ENCODE assay signal across 12 cellular contexts in the genomic region with DNA sequence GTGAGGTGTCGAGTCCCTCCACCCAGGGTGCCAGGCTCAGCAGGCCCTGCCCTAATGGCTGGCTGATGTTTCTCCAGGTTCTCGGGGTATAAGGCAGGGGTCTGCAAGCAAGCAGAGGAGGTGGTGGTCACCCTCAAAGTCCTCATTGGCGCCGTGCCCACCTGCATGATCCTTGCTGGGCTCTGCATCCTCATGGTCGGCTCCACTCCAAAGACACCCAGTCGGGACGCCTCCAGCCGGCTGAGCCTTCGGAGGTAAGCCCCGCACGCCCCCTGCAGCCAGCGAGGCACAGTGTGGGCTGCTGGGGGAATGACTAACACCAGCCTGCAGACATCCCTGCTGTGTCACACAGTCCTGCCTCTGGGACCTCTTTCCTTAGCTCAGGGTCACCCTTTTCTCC. TPM values are rescaled to one million over a fixed set of nuclear protein-coding genes. Genes with fewer than 3 reads are reported as not detected.
A peak's percentile ranks its signal among the peaks of the same experiment; 100 is the strongest.
DNase-seq lines count a peak whose midpoint lies in the region; ATAC-seq and TF ChIP-seq lines count a peak whose summit lies in the region.
"Had no signal": no experiment of that assay in that cellular context is flagged by ENCODE, and none has a peak within 500 bp of the region (broad histone marks: within the 10 kb centered on the region; RNA-seq: fewer than 3 reads in every experiment).

No MANE protein-coding gene starts in this region.

- no peak overlapping the region for H3K9ac ChIP-seq in mesendoderm (ENCODE audit: low read length)

- no peaks in the 10 kb centered on the region for H3K27me3 ChIP-seq in BE2C
- H3K27me3 ChIP-seq in mesendoderm (ENCODE audit: insufficient read depth, low read length, poor library complexity) = no peaks in the 10 kb centered on the region
- H3K27me3 ChIP-seq: SJCRH30 had no signal

- H4K8ac ChIP-seq in mesendoderm (ENCODE audit: low read depth, low read length) = no peak overlapping the region

- no peaks in the 10 kb centered on the region for H3K9me3 ChIP-seq in BE2C
- H3K9me3 ChIP-seq in HEK293 (ENCODE audit: control insufficient read depth, insufficient read depth, low read depth, low read length) = no peaks in the 10 kb centered on the region
- H3K9me3 ChIP-seq: SJCRH30 had no signal

- peak; percentile 31 for DNase-seq in BE2C
- DNase-seq in chondrocyte (ENCODE audit: low spot score) = no peak
- peak; percentile 45 for DNase-seq in mesendoderm
- DNase-seq in activated T-helper 1 cell treated with anti-CD3 and anti-CD28 coated beads, Interleukin-12 subunit alpha, Interleukin-12 subunit beta, Interleukin-2, Interleukin-4 antibody, amounts not matched to agents 30 ng/mL and 10 ng/mL and 1 ng/mL, durations not matched to agents 14 hours and 24 hours and 36 hours (ENCODE audit: low spot score) = no peak
- no peak for DNase-seq in activated T-cell treated with anti-CD3 and anti-CD28 coated beads, Interleukin-2, amount 50 U/mL, for 72 hours
- DNase-seq in GOT3 (lab: John Stamatoyannopoulos, UW) = no peak
- DNase-seq: kidney, SJCRH30 had no signal

- peaks cover 10% of the 10 kb centered on the region for H3K36me3 Mint-ChIP-seq in chondrocyte (ENCODE audit: low read depth)
- H3K36me3 Mint-ChIP-seq in activated T-helper 1 cell treated with anti-CD3 and anti-CD28 coated beads, Interleukin-12 subunit alpha, Interleukin-12 subunit beta, Interleukin-2, Interleukin-4 antibody, amounts not matched to agents 30 ng/mL and 10 ng/mL and 1 ng/mL, durations not matched to agents 14 hours and 24 hours and 36 hours (ENCODE audit: low read depth) = peaks cover 2% of the 10 kb centered on the region
- no peaks in the 10 kb centered on the region for H3K36me3 Mint-ChIP-seq in activated T-cell treated with anti-CD3 and anti-CD28 coated beads, Interleukin-2, amount 50 U/mL, for 72 hours (ENCODE audit: insufficient read depth in 2 of 2)

- peak overlapping the region; percentile 29 for H3K27ac Mint-ChIP-seq in chondrocyte (ENCODE audit: unreplicated experiment)
- no peak overlapping the region for H3K27ac Mint-ChIP-seq in activated T-helper 1 cell treated with anti-CD3 and anti-CD28 coated beads, Interleukin-12 subunit alpha, Interleukin-12 subunit beta, Interleukin-2, Interleukin-4 antibody, amounts not matched to agents 30 ng/mL and 10 ng/mL and 1 ng/mL, durations not matched to agents 14 hours and 24 hours and 36 hours
- no peak overlapping the region for H3K27ac Mint-ChIP-seq in activated T-cell treated with anti-CD3 and anti-CD28 coated beads, Interleukin-2, amount 50 U/mL, for 72 hours

- POLR2A ChIA-PET in HEK293 (lab: Yijun Ruan, JAX) = no interaction called here

- no peaks in the 10 kb centered on the region for H3K79me2 ChIP-seq in mesendoderm (ENCODE audit: control insufficient read depth, insufficient read depth, low read length)

- ATAC-seq in HG03457 (IDR thresholded peaks at IDR 0.05; ENCODE audit: unreplicated experiment) = no peak
- ATAC-seq in activated T-cell treated with anti-CD3 and anti-CD28 coated beads, Interleukin-2, amount 50 U/mL, for 72 hours (replicated peaks in 1 of 2) = no peak

- H2AK5ac ChIP-seq in mesendoderm (ENCODE audit: low read length) = no peak overlapping the region

- H3K4ac ChIP-seq in mesendoderm (ENCODE audit: low read depth, low read length) = no peak overlapping the region

- CTCF ChIA-PET in HEK293 (lab: Yijun Ruan, JAX) = interaction anchor here (0.6 kb wide), 1 partner anchor 99 kb away, joined by 3 read pairs; no protein-coding TSS in a partner anchor

- no peaks in the 10 kb centered on the region for H3K4me1 Mint-ChIP-seq in chondrocyte (ENCODE audit: low read depth)
- no peaks in the 10 kb centered on the region for H3K4me1 Mint-ChIP-seq in activated T-helper 1 cell treated with anti-CD3 and anti-CD28 coated beads, Interleukin-12 subunit alpha, Interleukin-12 subunit beta, Interleukin-2, Interleukin-4 antibody, amounts not matched to agents 30 ng/mL and 10 ng/mL and 1 ng/mL, durations not matched to agents 14 hours and 24 hours and 36 hours (ENCODE audit: low read depth)
- H3K4me1 Mint-ChIP-seq in activated T-cell treated with anti-CD3 and anti-CD28 coated beads, Interleukin-2, amount 50 U/mL, for 72 hours (ENCODE audit: low read depth) = no peaks in the 10 kb centered on the region

- H3K23ac ChIP-seq in mesendoderm (ENCODE audit: low read length) = no peak overlapping the region

- no peaks in the 10 kb centered on the region for H3K27me3 Mint-ChIP-seq in chondrocyte (ENCODE audit: low read depth)
- H3K27me3 Mint-ChIP-seq in activated T-helper 1 cell treated with anti-CD3 and anti-CD28 coated beads, Interleukin-12 subunit alpha, Interleukin-12 subunit beta, Interleukin-2, Interleukin-4 antibody, amounts not matched to agents 30 ng/mL and 10 ng/mL and 1 ng/mL, durations not matched to agents 14 hours and 24 hours and 36 hours (ENCODE audit: insufficient read depth) = no peaks in the 10 kb centered on the region
- H3K27me3 Mint-ChIP-seq in activated T-cell treated with anti-CD3 and anti-CD28 coated beads, Interleukin-2, amount 50 U/mL, for 72 hours (ENCODE audit: low read depth) = no peaks in the 10 kb centered on the region

- H3K4me2 ChIP-seq in mesendoderm (ENCODE audit: low read length) = no peak overlapping the region

- no peak overlapping the region for H3K4me3 Mint-ChIP-seq in chondrocyte (ENCODE audit: unreplicated experiment)
- H3K4me3 Mint-ChIP-seq in activated T-helper 1 cell treated with anti-CD3 and anti-CD28 coated beads, Interleukin-12 subunit alpha, Interleukin-12 subunit beta, Interleukin-2, Interleukin-4 antibody, amounts not matched to agents 30 ng/mL and 10 ng/mL and 1 ng/mL, durations not matched to agents 14 hours and 24 hours and 36 hours = no peak overlapping the region
- H3K4me3 Mint-ChIP-seq in activated T-cell treated with anti-CD3 and anti-CD28 coated beads, Interleukin-2, amount 50 U/mL, for 72 hours = no peak overlapping the region

- WGBS in mesendoderm (ENCODE audit: extremely low coverage, insufficient coverage, low lambda C conversion rate) = no CpG with 5 or more reads among the region's 12 CpGs

- no peak overlapping the region for H2BK120ac ChIP-seq in mesendoderm (ENCODE audit: low read depth, low read length)

- TF ChIP-seq CTCF in BE2C (IDR thresholded peaks at IDR 0.05; ENCODE audit: low read depth, low read length) (no peak), HEK293 (tag by site-specific recombination; IDR thresholded peaks at IDR 0.05) (peak; percentile 75), chondrocyte (IDR thresholded peaks at IDR 0.05) (peak; percentile 32)

- H3K18ac ChIP-seq in mesendoderm (ENCODE audit: low read length) = no peak overlapping the region

- no peak overlapping the region for H4K5ac ChIP-seq in mesendoderm (ENCODE audit: low read length)

- H3K9me3 Mint-ChIP-seq in chondrocyte (ENCODE audit: low read depth) = no peaks in the 10 kb centered on the region
- H3K9me3 Mint-ChIP-seq in activated T-helper 1 cell treated with anti-CD3 and anti-CD28 coated beads, Interleukin-12 subunit alpha, Interleukin-12 subunit beta, Interleukin-2, Interleukin-4 antibody, amounts not matched to agents 30 ng/mL and 10 ng/mL and 1 ng/mL, durations not matched to agents 14 hours and 24 hours and 36 hours = no peaks in the 10 kb centered on the region
- H3K9me3 Mint-ChIP-seq in activated T-cell treated with anti-CD3 and anti-CD28 coated beads, Interleukin-2, amount 50 U/mL, for 72 hours = no peaks in the 10 kb centered on the region

- H2BK15ac ChIP-seq in mesendoderm (replicated peaks; ENCODE audit: low read depth) = no peak overlapping the region

- H3K79me1 ChIP-seq in mesendoderm (ENCODE audit: low read length) = no peaks in the 10 kb centered on the region

- H2BK5ac ChIP-seq in mesendoderm (ENCODE audit: low read length) = no peak overlapping the region

- H3K4me3 ChIP-seq in BE2C (ENCODE audit: low read depth, low read length) (no peak overlapping the region), HEK293 (ENCODE audit: low read depth, low read length) (no peak overlapping the region), mesendoderm (ENCODE audit: low read length) (no peak overlapping the region)
- H3K4me3 ChIP-seq: SJCRH30 had no signal

- intact Hi-C loops in activated T-helper 1 cell treated with anti-CD3 and anti-CD28 coated beads, Interleukin-12 subunit alpha, Interleukin-12 subunit beta, Interleukin-2, Interleukin-4 antibody, amounts not matched to agents 30 ng/mL and 10 ng/mL and 1 ng/mL, durations not matched to agents 14 hours and 24 hours and 36 hours (cut with micrococcal nuclease) = no loop called here

- H3K27ac ChIP-seq in HEK293 (ENCODE audit: extremely low read depth, low read depth, low read length) = no peak overlapping the region
- H3K27ac ChIP-seq in mesendoderm (ENCODE audit: low read depth, low read length) = no peak overlapping the region
- H3K27ac ChIP-seq: SJCRH30 had no signal

- H3K56ac ChIP-seq in mesendoderm (ENCODE audit: low read length) = peak overlapping the region; percentile 42

- H3K4me1 ChIP-seq in BE2C (no peaks in the 10 kb centered on the region), HEK293 (ENCODE audit: control insufficient read depth, insufficient read depth, low read length) (no peaks in the 10 kb centered on the region), mesendoderm (ENCODE audit: control insufficient read depth, low read depth, low read length) (no peaks in the 10 kb centered on the region)
- H3K4me1 ChIP-seq: SJCRH30 had no signal

- H3K36me3 ChIP-seq in BE2C (peaks cover 28% of the 10 kb centered on the region), HEK293 (ENCODE audit: control insufficient read depth in 2 of 2, insufficient read depth in 1 of 2, low read length in 2 of 2) (peaks cover 0 to 36% of the 10 kb centered on the region in 2 experiments; a peak in 2 of 3 replicates), mesendoderm (ENCODE audit: control insufficient read depth, insufficient read depth, low read length) (no peaks in the 10 kb centered on the region)

RNA-seq across cellular contexts. Expression of gene MFSD2B, which starts 14.1 kb away (rescaled TPM):
- 4.2 TPM for polyA plus RNA-seq in BE2C (2012; ENCODE audit: insufficient read depth, insufficient read length, low read depth)
- 0.51 TPM in 1 of 3 replicates, not detected in the others for total RNA-seq in chondrocyte
- polyA plus RNA-seq in mesendoderm (2013, experiment 1 of 2) = 0.37 TPM
- polyA plus RNA-seq in mesendoderm (2013, experiment 2 of 2) = 0.52 TPM
- total RNA-seq in activated T-helper 1 cell treated with anti-CD3 and anti-CD28 coated beads, Interleukin-12 subunit alpha, Interleukin-12 subunit beta, Interleukin-2, Interleukin-4 antibody, amounts not matched to agents 30 ng/mL and 10 ng/mL and 1 ng/mL, durations not matched to agents 14 hours and 24 hours and 36 hours = 0.12 TPM in 1 of 2 replicates, not detected in the other
- under 1 TPM; 0.24 to 0.35 TPM for total RNA-seq in activated T-cell treated with anti-CD3 and anti-CD28 coated beads, Interleukin-2, amount 50 U/mL, for 72 hours
- total RNA-seq: bronchial epithelial cell, H4, SJCRH30 had no signal

RNA-seq across cellular contexts. Expression of gene WDCP, which starts 23.2 kb away (rescaled TPM):
- polyA plus RNA-seq in BE2C (2012; ENCODE audit: insufficient read depth, insufficient read length, low read depth) = 11.6 TPM
- 10.6 to 12.6 TPM (median 12.5 TPM) in 3 replicates for total RNA-seq in chondrocyte
- 10.2 TPM for polyA plus RNA-seq in mesendoderm (2013, experiment 1 of 2)
- 10.2 TPM for polyA plus RNA-seq in mesendoderm (2013, experiment 2 of 2)
- total RNA-seq in activated T-helper 1 cell treated with anti-CD3 and anti-CD28 coated beads, Interleukin-12 subunit alpha, Interleukin-12 subunit beta, Interleukin-2, Interleukin-4 antibody, amounts not matched to agents 30 ng/mL and 10 ng/mL and 1 ng/mL, durations not matched to agents 14 hours and 24 hours and 36 hours = 21.9 and 23.1 TPM in 2 replicates
- 10 to 100 TPM; 14.9 to 17.7 TPM for total RNA-seq in activated T-cell treated with anti-CD3 and anti-CD28 coated beads, Interleukin-2, amount 50 U/mL, for 72 hours

RNA-seq across cellular contexts. Expression of gene FKBP1B, which starts 25.5 kb away (rescaled TPM):
- polyA plus RNA-seq in BE2C (2012; ENCODE audit: insufficient read depth, insufficient read length, low read depth) = 11.0 TPM
- 10.4 to 18.2 TPM (median 16.2 TPM) in 3 replicates for total RNA-seq in chondrocyte
- polyA plus RNA-seq in mesendoderm (2013, experiment 1 of 2) = 29.4 TPM
- 29.2 TPM for polyA plus RNA-seq in mesendoderm (2013, experiment 2 of 2)
- total RNA-seq in activated T-helper 1 cell treated with anti-CD3 and anti-CD28 coated beads, Interleukin-12 subunit alpha, Interleukin-12 subunit beta, Interleukin-2, Interleukin-4 antibody, amounts not matched to agents 30 ng/mL and 10 ng/mL and 1 ng/mL, durations not matched to agents 14 hours and 24 hours and 36 hours = 0.47 and 0.71 TPM in 2 replicates
- 1 to 10 TPM; 2.2 to 4.2 TPM for total RNA-seq in activated T-cell treated with anti-CD3 and anti-CD28 coated beads, Interleukin-2, amount 50 U/mL, for 72 hours

RNA-seq across cellular contexts. Expression of gene SF3B6, which starts 52.1 kb away (rescaled TPM):
- polyA plus RNA-seq in BE2C (2012; ENCODE audit: insufficient read depth, insufficient read length, low read depth) = 249 TPM
- 67.0 to 81.9 TPM (median 72.0 TPM) in 3 replicates for total RNA-seq in chondrocyte
- polyA plus RNA-seq in mesendoderm (2013, experiment 1 of 2) = 242 TPM
- 249 TPM for polyA plus RNA-seq in mesendoderm (2013, experiment 2 of 2)
- total RNA-seq in activated T-helper 1 cell treated with anti-CD3 and anti-CD28 coated beads, Interleukin-12 subunit alpha, Interleukin-12 subunit beta, Interleukin-2, Interleukin-4 antibody, amounts not matched to agents 30 ng/mL and 10 ng/mL and 1 ng/mL, durations not matched to agents 14 hours and 24 hours and 36 hours = 128 and 145 TPM in 2 replicates
- total RNA-seq in activated T-cell treated with anti-CD3 and anti-CD28 coated beads, Interleukin-2, amount 50 U/mL, for 72 hours = 100 to 1,000 TPM; 110 to 115 TPM

Comparison
In these comparisons a context has a peak if more than half of its experiments do, and no peak if none do; other contexts are left out.
1. DNase-seq: peak in BE2C (single experiment) and mesendoderm (single experiment); none in chondrocyte (single experiment), activated T-helper 1 cell treated with anti-CD3 and anti-CD28 coated beads, Interleukin-12 subunit alpha, Interleukin-12 subunit beta, Interleukin-2, Interleukin-4 antibody, amounts not matched to agents 30 ng/mL and 10 ng/mL and 1 ng/mL, durations not matched to agents 14 hours and 24 hours and 36 hours (single experiment), activated T-cell treated with anti-CD3 and anti-CD28 coated beads, Interleukin-2, amount 50 U/mL, for 72 hours (0 of 2) and GOT3 (single experiment).